Comparison of ENCODE assay signal across 2 cellular contexts in the genomic region with DNA sequence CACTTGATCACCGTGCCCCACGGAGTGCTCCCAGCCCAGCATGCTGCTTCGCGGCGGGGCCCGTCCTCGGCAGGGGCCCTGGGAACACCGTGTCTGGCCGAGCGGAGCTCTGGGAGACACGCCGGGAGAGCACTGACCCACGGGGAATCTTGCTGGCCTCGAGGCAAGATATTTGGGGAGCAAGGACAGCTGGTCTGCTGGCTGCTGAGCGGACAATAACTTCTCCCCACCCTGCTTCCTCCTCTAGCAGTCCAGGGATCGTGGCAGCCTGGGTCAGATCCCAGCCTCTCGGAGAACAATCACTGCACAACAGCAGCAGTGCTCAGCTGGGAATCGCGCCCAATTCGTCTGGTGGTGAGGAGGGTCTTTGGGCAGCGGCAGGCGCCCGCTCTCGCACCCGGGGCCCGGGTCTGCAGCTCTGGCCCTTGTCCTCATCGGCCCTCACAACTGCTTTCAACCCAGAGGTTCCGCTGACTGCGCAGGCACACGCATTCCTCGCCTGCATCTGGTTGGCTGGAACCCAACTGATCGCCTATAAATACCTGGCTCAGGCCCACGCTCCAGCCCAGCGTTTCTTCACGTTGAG.
TF ChIP-seq lines count a peak whose summit lies in the region.

No MANE protein-coding gene starts in this region.

TF ChIP-seq in liver, 16 proteins besides CTCF, POLR2A, EP300 and RAD21:
- TF ChIP-seq SP1 (IDR thresholded peaks at IDR 0.05), result peak; percentile 17
- TF ChIP-seq RXRA (IDR thresholded peaks at IDR 0.05), result peak; percentile 49 to 58
- TF ChIP-seq HNF4A (conservative IDR thresholded peaks at IDR 0.05), result no peak
- TF ChIP-seq NR2F2 (IDR thresholded peaks at IDR 0.05), result peak; percentile 71

TF ChIP-seq in HepG2, 621 proteins besides CTCF, POLR2A, EP300 and RAD21:
- TF ChIP-seq ZNF772 (CRISPR knock-in tag; IDR thresholded peaks at IDR 0.05) (no peak), NFE2L1 (CRISPR knock-in tag; IDR thresholded peaks at IDR 0.05; ENCODE audit: borderline replicate concordance) (no peak), MIER3 (CRISPR knock-in tag; IDR thresholded peaks at IDR 0.05; ENCODE audit: borderline replicate concordance) (no peak), NAIF1 (CRISPR knock-in tag; IDR thresholded peaks at IDR 0.05; ENCODE audit: borderline replicate concordance) (no peak), ZNF101 (CRISPR knock-in tag; IDR thresholded peaks at IDR 0.05; ENCODE audit: borderline replicate concordance, low read depth) (no peak), EED (CRISPR knock-in tag; IDR thresholded peaks at IDR 0.05) (no peak), SIX4 (CRISPR knock-in tag; IDR thresholded peaks at IDR 0.05) (no peak), ZNF703 (CRISPR knock-in tag; IDR thresholded peaks at IDR 0.05; ENCODE audit: borderline replicate concordance) (no peak), TAF15 (IDR thresholded peaks at IDR 0.05; ENCODE audit: low read depth, low read length, poor library complexity, severe bottlenecking) (no peak), REXO4 (CRISPR knock-in tag; IDR thresholded peaks at IDR 0.05; ENCODE audit: borderline replicate concordance) (no peak), ELF3 (CRISPR knock-in tag; IDR thresholded peaks at IDR 0.05) (no peak), ZNF251 (CRISPR knock-in tag; IDR thresholded peaks at IDR 0.05) (no peak), ZNF749 (CRISPR knock-in tag; IDR thresholded peaks at IDR 0.05; ENCODE audit: borderline replicate concordance) (no peak)
- TF ChIP-seq, protein P1, sequence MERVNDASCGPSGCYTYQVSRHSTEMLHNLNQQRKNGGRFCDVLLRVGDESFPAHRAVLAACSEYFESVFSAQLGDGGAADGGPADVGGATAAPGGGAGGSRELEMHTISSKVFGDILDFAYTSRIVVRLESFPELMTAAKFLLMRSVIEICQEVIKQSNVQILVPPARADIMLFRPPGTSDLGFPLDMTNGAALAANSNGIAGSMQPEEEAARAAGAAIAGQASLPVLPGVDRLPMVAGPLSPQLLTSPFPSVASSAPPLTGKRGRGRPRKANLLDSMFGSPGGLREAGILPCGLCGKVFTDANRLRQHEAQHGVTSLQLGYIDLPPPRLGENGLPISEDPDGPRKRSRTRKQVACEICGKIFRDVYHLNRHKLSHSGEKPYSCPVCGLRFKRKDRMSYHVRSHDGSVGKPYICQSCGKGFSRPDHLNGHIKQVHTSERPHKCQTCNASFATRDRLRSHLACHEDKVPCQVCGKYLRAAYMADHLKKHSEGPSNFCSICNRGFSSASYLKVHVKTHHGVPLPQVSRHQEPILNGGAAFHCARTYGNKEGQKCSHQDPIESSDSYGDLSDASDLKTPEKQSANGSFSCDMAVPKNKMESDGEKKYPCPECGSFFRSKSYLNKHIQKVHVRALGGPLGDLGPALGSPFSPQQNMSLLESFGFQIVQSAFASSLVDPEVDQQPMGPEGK (CRISPR knock-in tag; IDR thresholded peaks at IDR 0.05), result no peak
- TF ChIP-seq, protein P2, sequence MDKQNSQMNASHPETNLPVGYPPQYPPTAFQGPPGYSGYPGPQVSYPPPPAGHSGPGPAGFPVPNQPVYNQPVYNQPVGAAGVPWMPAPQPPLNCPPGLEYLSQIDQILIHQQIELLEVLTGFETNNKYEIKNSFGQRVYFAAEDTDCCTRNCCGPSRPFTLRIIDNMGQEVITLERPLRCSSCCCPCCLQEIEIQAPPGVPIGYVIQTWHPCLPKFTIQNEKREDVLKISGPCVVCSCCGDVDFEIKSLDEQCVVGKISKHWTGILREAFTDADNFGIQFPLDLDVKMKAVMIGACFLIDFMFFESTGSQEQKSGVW (CRISPR knock-in tag; IDR thresholded peaks at IDR 0.05; ENCODE audit: borderline replicate concordance), result no peak
- TF ChIP-seq, protein P3, sequence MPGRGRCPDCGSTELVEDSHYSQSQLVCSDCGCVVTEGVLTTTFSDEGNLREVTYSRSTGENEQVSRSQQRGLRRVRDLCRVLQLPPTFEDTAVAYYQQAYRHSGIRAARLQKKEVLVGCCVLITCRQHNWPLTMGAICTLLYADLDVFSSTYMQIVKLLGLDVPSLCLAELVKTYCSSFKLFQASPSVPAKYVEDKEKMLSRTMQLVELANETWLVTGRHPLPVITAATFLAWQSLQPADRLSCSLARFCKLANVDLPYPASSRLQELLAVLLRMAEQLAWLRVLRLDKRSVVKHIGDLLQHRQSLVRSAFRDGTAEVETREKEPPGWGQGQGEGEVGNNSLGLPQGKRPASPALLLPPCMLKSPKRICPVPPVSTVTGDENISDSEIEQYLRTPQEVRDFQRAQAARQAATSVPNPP (CRISPR knock-in tag; IDR thresholded peaks at IDR 0.05), result no peak
- TF ChIP-seq, protein P4, sequence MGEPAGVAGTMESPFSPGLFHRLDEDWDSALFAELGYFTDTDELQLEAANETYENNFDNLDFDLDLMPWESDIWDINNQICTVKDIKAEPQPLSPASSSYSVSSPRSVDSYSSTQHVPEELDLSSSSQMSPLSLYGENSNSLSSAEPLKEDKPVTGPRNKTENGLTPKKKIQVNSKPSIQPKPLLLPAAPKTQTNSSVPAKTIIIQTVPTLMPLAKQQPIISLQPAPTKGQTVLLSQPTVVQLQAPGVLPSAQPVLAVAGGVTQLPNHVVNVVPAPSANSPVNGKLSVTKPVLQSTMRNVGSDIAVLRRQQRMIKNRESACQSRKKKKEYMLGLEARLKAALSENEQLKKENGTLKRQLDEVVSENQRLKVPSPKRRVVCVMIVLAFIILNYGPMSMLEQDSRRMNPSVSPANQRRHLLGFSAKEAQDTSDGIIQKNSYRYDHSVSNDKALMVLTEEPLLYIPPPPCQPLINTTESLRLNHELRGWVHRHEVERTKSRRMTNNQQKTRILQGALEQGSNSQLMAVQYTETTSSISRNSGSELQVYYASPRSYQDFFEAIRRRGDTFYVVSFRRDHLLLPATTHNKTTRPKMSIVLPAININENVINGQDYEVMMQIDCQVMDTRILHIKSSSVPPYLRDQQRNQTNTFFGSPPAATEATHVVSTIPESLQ (CRISPR knock-in tag; conservative IDR thresholded peaks at IDR 0.05), result no peak
- TF ChIP-seq, protein P5, sequence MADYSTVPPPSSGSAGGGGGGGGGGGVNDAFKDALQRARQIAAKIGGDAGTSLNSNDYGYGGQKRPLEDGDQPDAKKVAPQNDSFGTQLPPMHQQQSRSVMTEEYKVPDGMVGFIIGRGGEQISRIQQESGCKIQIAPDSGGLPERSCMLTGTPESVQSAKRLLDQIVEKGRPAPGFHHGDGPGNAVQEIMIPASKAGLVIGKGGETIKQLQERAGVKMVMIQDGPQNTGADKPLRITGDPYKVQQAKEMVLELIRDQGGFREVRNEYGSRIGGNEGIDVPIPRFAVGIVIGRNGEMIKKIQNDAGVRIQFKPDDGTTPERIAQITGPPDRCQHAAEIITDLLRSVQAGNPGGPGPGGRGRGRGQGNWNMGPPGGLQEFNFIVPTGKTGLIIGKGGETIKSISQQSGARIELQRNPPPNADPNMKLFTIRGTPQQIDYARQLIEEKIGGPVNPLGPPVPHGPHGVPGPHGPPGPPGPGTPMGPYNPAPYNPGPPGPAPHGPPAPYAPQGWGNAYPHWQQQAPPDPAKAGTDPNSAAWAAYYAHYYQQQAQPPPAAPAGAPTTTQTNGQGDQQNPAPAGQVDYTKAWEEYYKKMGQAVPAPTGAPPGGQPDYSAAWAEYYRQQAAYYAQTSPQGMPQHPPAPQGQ (CRISPR knock-in tag; IDR thresholded peaks at IDR 0.05; ENCODE audit: borderline replicate concordance), result no peak
- TF ChIP-seq, protein P6, sequence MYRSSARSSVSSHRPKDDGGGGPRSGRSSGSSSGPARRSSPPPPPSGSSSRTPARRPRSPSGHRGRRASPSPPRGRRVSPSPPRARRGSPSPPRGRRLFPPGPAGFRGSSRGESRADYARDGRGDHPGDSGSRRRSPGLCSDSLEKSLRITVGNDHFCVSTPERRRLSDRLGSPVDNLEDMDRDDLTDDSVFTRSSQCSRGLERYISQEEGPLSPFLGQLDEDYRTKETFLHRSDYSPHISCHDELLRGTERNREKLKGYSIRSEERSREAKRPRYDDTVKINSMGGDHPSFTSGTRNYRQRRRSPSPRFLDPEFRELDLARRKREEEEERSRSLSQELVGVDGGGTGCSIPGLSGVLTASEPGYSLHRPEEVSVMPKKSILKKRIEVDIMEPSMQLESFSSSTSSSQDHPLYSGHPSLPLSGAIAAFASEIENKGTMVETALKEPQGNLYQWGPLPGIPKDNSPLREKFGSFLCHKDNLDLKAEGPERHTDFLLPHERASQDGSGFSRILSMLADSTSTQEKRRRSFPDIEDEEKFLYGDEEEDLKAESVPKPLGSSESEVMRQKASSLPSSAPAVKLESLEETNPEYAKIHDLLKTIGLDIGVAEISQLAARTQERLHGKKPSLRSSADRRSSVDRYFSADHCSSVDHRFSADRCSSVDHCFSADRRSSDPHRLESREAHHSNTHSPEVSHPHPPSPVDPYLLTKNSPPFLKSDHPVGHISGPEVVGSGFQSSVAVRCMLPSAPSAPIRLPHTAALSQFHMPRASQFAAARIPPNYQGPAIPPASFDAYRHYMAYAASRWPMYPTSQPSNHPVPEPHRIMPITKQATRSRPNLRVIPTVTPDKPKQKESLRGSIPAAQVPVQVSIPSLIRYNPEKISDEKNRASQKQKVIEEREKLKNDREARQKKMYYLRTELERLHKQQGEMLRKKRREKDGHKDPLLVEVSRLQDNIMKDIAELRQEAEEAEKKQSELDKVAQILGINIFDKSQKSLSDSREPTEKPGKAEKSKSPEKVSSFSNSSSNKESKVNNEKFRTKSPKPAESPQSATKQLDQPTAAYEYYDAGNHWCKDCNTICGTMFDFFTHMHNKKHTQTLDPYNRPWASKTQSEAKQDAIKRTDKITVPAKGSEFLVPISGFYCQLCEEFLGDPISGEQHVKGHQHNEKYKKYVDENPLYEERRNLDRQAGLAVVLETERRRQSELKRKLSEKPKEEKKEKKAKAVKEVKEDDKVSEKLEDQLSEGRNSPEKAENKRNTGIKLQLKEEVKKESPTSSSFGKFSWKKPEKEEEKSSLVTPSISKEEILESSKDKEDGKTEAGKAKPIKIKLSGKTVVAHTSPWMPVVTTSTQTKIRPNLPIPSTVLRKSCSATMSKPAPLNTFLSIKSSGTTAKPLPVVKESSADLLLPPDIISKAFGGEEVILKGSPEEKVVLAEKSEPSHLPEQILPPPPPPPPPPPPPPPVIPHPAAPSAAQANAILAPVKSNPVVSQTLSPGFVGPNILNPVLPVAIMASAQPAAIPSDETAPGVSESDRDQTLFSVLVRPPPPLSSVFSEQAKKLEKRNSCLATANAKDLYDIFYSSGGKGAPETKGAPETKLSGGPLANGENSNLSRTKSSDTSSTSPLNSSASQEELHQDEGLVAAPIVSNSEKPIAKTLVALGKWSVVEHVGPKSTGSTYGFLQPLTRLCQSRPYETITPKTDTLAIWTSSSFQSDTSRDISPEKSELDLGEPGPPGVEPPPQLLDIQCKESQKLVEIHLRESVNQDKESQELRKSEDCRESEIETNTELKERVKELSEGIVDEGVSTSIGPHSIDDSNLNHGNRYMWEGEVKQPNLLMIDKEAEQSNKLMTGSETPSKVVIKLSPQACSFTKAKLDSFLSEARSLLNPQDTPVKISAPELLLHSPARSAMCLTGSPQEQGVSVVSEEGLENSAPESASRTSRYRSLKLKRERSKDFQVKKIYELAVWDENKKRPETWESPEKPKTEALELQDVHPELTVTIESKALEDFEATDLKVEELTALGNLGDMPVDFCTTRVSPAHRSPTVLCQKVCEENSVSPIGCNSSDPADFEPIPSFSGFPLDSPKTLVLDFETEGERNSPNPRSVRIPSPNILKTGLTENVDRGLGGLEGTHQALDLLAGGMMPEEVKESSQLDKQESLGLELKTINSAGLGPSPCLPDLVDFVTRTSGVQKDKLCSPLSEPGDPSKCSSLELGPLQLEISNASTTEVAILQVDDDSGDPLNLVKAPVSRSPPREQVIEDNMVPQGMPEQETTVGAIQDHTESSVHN (CRISPR knock-in tag; IDR thresholded peaks at IDR 0.05), result no peak
- TF ChIP-seq, protein P7, sequence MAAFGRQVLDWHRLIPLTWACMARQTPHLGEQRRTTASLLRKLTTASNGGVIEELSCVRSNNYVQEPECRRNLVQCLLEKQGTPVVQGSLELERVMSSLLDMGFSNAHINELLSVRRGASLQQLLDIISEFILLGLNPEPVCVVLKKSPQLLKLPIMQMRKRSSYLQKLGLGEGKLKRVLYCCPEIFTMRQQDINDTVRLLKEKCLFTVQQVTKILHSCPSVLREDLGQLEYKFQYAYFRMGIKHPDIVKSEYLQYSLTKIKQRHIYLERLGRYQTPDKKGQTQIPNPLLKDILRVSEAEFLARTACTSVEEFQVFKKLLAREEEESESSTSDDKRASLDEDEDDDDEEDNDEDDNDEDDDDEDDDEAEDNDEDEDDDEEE (CRISPR knock-in tag; IDR thresholded peaks at IDR 0.05), result no peak
TF ChIP-seq in HepG2: peak in this region for 0.
